Comparison of ENCODE assay signal across 26 cellular contexts in the genomic region with DNA sequence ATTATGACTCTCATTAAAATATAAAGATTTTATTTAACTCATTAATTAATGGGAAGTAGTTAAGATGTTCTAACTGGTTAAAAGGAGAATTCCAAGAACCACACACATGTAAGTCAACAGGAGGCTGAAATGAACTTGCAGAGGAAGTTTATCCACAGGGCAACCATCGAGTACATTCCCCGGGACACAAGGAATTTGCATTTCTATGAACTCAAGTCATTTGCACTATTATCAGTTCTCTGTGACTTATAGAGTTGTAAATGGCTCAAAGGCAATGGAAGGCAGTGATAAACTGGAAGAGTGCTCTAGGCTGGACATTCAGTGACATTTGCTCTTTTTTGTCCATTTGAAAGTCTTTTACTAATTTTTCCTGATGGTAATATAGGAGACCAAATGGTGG.
DNase-seq lines count a peak whose midpoint lies in the region; ATAC-seq and TF ChIP-seq lines count a peak whose summit lies in the region.
"Had no signal": no experiment of that assay in that cellular context is flagged by ENCODE, and none has a peak within 500 bp of the region (broad histone marks: within the 10 kb centered on the region; RNA-seq: fewer than 3 reads in every experiment).

No MANE protein-coding gene starts in this region.

- no peaks in the 10 kb centered on the region for H4K20me1 ChIP-seq in BLaER1

- no peak for TF ChIP-seq POLR2A in GM18505 (IDR thresholded peaks at IDR 0.05; ENCODE audit: borderline replicate concordance, extremely low read depth, insufficient read depth, insufficient read length)

- H3K4me2 ChIP-seq in BLaER1 = peak overlapping the region; percentile 68
- H3K4me2 ChIP-seq: SK-N-SH had no signal

- ATAC-seq in GM18505 (IDR thresholded peaks at IDR 0.05; ENCODE audit: unreplicated experiment) (no peak), GM21717 (IDR thresholded peaks at IDR 0.05; ENCODE audit: unreplicated experiment) (no peak)
- ATAC-seq: activated T-cell treated with anti-CD3 and anti-CD28 coated beads, Interleukin-2, amount 50 U/mL, for 72 hours; effector memory CD8-positive, alpha-beta T cell; esophagus mucosa; left cardiac atrium; stimulated activated memory B cell treated with anti-CD40 and anti-IgM and Interleukin-4, amounts not matched to agents 10 μg/mL and 1 μg/mL and 100 μg/mL, for 72 hours had no signal

- H3K27me3 ChIP-seq in BLaER1 = no peaks in the 10 kb centered on the region
- H3K27me3 ChIP-seq in HUES48 (ENCODE audit: control insufficient read depth, insufficient read depth, low read length) = no peaks in the 10 kb centered on the region

- H3K9me3 ChIP-seq in BLaER1 = no peaks in the 10 kb centered on the region
- no peaks in the 10 kb centered on the region for H3K9me3 ChIP-seq in HUES48 (ENCODE audit: control insufficient read depth, insufficient read depth, low read length)
- H3K9me3 ChIP-seq: gastrocnemius medialis, SK-N-SH had no signal

- no peak overlapping the region for H3K9ac ChIP-seq in BLaER1
- no peak overlapping the region for H3K9ac ChIP-seq in HUES48 (ENCODE audit: low read depth, low read length)
- H3K9ac ChIP-seq: SK-N-SH had no signal

- DNase-seq in choroid plexus epithelial cell (ENCODE audit: low read depth) = peak; percentile 53
- peak; percentile 42 for DNase-seq in iris pigment epithelial cell (ENCODE audit: low read depth)
- DNase-seq in NCI-H2196 (lab: John Stamatoyannopoulos, UW; ENCODE audit: unreplicated experiment) = no peak
- no peak for DNase-seq in GM10266 (ENCODE audit: extremely low spot score)
- DNase-seq: activated CD4-positive, alpha-beta T cell treated with anti-CD3 and anti-CD28 coated beads, Interleukin-2, amount 10 ng/mL, durations not matched to agents 7 days and 5 days; activated CD8-positive, alpha-beta memory T cell treated with anti-CD3 and anti-CD28 coated beads, Interleukin-2, amount 10 ng/mL, durations not matched to agents 7 days and 5 days; activated naive CD4-positive, alpha-beta T cell treated with Interleukin-2 at 50 U/mL for 16 hours; activated T-cell treated with anti-CD3 and anti-CD28 coated beads, Interleukin-2, amount 50 U/mL, for 72 hours; C1 segment of cervical spinal cord; effector memory CD8-positive, alpha-beta T cell; gastrocnemius medialis; left cardiac atrium; mesenchymal stem cell; NCI-H1105 treated with DMSO at 0.1 percent for 48 hours; NCI-H2029; NCI-H774; SK-N-SH; stimulated activated CD4-positive, alpha-beta T cell treated with anti-CD3 and anti-CD28 coated beads, Interleukin-2, amount 100 ng/mL, for 48 hours had no signal

- no peaks in the 10 kb centered on the region for H3K36me3 ChIP-seq in BLaER1
- H3K36me3 ChIP-seq in HUES48 (ENCODE audit: control insufficient read depth, insufficient read depth, low read length) = no peaks in the 10 kb centered on the region
- H3K36me3 ChIP-seq: gastrocnemius medialis had no signal

- 0 out of 2 replicates have a peak overlapping the region, but pooled peaks have one; percentile 41 for H3K27ac ChIP-seq in BLaER1
- H3K27ac ChIP-seq in HUES48 (ENCODE audit: low read depth, low read length) = peak overlapping the region; percentile 84
- H3K27ac ChIP-seq: coronary artery, gastrocnemius medialis, VCaP had no signal

- TF ChIP-seq CTCF in choroid plexus epithelial cell (conservative IDR thresholded peaks at IDR 0.05; ENCODE audit: low read depth, low read length) = no peak
- no peak for TF ChIP-seq CTCF in GM10266 (IDR thresholded peaks at IDR 0.05; ENCODE audit: control insufficient read depth, insufficient read depth, low read depth, missing control alignments)

- H3K4me1 ChIP-seq in BLaER1 = peaks cover 98% of the 10 kb centered on the region
- peaks cover 65% of the 10 kb centered on the region for H3K4me1 ChIP-seq in HUES48 (ENCODE audit: control insufficient read depth, insufficient read depth, low read length)

- H3K4me3 ChIP-seq in BLaER1 (no peak overlapping the region), HUES48 (ENCODE audit: low read depth, low read length) (peak overlapping the region; percentile 33), choroid plexus epithelial cell (ENCODE audit: low read depth, low read length) (no peak overlapping the region)
- H3K4me3 ChIP-seq: coronary artery, gastrocnemius medialis had no signal

Comparison
In these comparisons a context has a peak if more than half of its experiments do, and no peak if none do; other contexts are left out.
1. DNase-seq: peak in choroid plexus epithelial cell (single experiment) and iris pigment epithelial cell (single experiment); none in NCI-H2196 (single experiment) and GM10266 (single experiment).